24 cellular contexts compared by ENCODE assay signal in genomic region chr14:100150932-100151587, GRCh38. TPM values are rescaled to one million over a fixed set of nuclear protein-coding genes. Genes with fewer than 3 reads are reported as not detected.
DNase-seq lines count a peak whose midpoint lies in the region; ATAC-seq and TF ChIP-seq lines count a peak whose summit lies in the region.
"Had no signal": no experiment of that assay in that cellular context is flagged by ENCODE, and none has a peak within 500 bp of the region (broad histone marks: within the 10 kb centered on the region; RNA-seq: fewer than 3 reads in every experiment).

No MANE protein-coding gene starts in this region.

- H3K4me3 Mint-ChIP-seq in activated CD4-positive, alpha-beta T cell treated with anti-CD3 and anti-CD28 coated beads, Interleukin-2, amount 10 ng/mL, durations not matched to agents 24 days and 14 days: no peak overlapping the region
- H3K4me3 Mint-ChIP-seq in memory B cell (no peak overlapping the region), T-helper 17 cell (no peak overlapping the region)
- H3K4me3 Mint-ChIP-seq: endodermal cell; stimulated activated naive CD8-positive, alpha-beta T cell treated with anti-CD3 and anti-CD28 coated beads, Interleukin-15, Interleukin-2, amounts not matched to agents 100 ng/mL and 50 ng/mL, for 24 hours had no signal

- H3K4me1 Mint-ChIP-seq in activated CD4-positive, alpha-beta T cell treated with anti-CD3 and anti-CD28 coated beads, Interleukin-2, amount 10 ng/mL, durations not matched to agents 24 days and 14 days: peaks cover 3% of the 10 kb centered on the region
- peaks cover 34% of the 10 kb centered on the region for H3K4me1 Mint-ChIP-seq in memory B cell
- H3K4me1 Mint-ChIP-seq in T-helper 17 cell: peaks cover 22% of the 10 kb centered on the region

- CTCF ChIA-PET in mammary epithelial cell (lab: Charles Lee; ENCODE audit: low non-redundant PET): interaction anchor here (0.6 to 0.9 kb wide), 2 partner anchors 42 to 158 kb away, joined by 3 to 5 read pairs; no protein-coding TSS in a partner anchor

- H3K27me3 ChIP-seq in mammary epithelial cell (ENCODE audit: insufficient read depth, low read length): no peaks in the 10 kb centered on the region
- H3K27me3 ChIP-seq: hepatocyte, MG63, upper lobe of right lung had no signal

- peaks cover 21% of the 10 kb centered on the region for H3K4me1 ChIP-seq in mammary epithelial cell (ENCODE audit: insufficient read depth, low read length)

- peaks cover 19% of the 10 kb centered on the region for H3K9me3 ChIP-seq in mammary epithelial cell (replicated peaks; ENCODE audit: insufficient read depth, low read length)
- H3K9me3 ChIP-seq in T-helper 17 cell (ENCODE audit: control insufficient read depth, low read length, poor library complexity, severe bottlenecking): no peaks in the 10 kb centered on the region
- H3K9me3 ChIP-seq: MG63 had no signal

- no peak for ATAC-seq in memory B cell (ENCODE audit: low read depth)
- no peak for ATAC-seq in T-helper 17 cell
- ATAC-seq: GM12878, natural killer cell had no signal

- in situ Hi-C loops in mammary epithelial cell (cut with MboI; ENCODE audit: low sequenced_read_pairs in 2 of 2): no loop called here

- intact Hi-C loops in activated CD4-positive, alpha-beta T cell treated with anti-CD3 and anti-CD28 coated beads, Interleukin-2, amount 10 ng/mL, durations not matched to agents 24 days and 14 days (cut with micrococcal nuclease): no loop called here
- intact Hi-C loops in mammary epithelial cell (cut with micrococcal nuclease): loop anchor here (2.0 kb wide), 1 partner anchor 44 kb away; no protein-coding TSS in a partner anchor

- H3K4me3 ChIP-seq in mammary epithelial cell (replicated peaks in 1 of 3; ENCODE audit: insufficient read depth in 1 of 3, low read depth in 2 of 3, low read length in 3 of 3): no peak overlapping the region
- H3K4me3 ChIP-seq: BLaER1, GM12878, hepatocyte, lung, MG63, upper lobe of right lung had no signal

- peaks cover 1% of the 10 kb centered on the region for H3K36me3 Mint-ChIP-seq in activated CD4-positive, alpha-beta T cell treated with anti-CD3 and anti-CD28 coated beads, Interleukin-2, amount 10 ng/mL, durations not matched to agents 24 days and 14 days (ENCODE audit: low read depth)
- H3K36me3 Mint-ChIP-seq in memory B cell (peaks cover 8% of the 10 kb centered on the region), T-helper 17 cell (ENCODE audit: low read depth) (peaks cover 8% of the 10 kb centered on the region)
- H3K36me3 Mint-ChIP-seq: natural killer cell had no signal

- H3K79me2 ChIP-seq in mammary epithelial cell (ENCODE audit: insufficient read depth, low read length): no peaks in the 10 kb centered on the region
- H3K79me2 ChIP-seq: hepatocyte had no signal

- no peak overlapping the region for H2AFZ ChIP-seq in mammary epithelial cell (ENCODE audit: low read depth, low read length)
- H2AFZ ChIP-seq: hepatocyte had no signal

- dilution Hi-C loops in mammary epithelial cell (cut with HindIII; ENCODE audit: low sequenced_read_pairs): no loop called here

- H3K4me2 ChIP-seq in mammary epithelial cell (ENCODE audit: insufficient read depth, low read depth, low read length): peak overlapping the region; percentile 59
- H3K4me2 ChIP-seq: BLaER1, hepatocyte had no signal

- no peaks in the 10 kb centered on the region for H3K36me3 ChIP-seq in mammary epithelial cell (ENCODE audit: insufficient read depth, low read length)
- H3K36me3 ChIP-seq: BLaER1, MG63, upper lobe of right lung had no signal

- H4K20me1 ChIP-seq in mammary epithelial cell (ENCODE audit: insufficient read depth, low read length): no peaks in the 10 kb centered on the region
- H4K20me1 ChIP-seq: BLaER1 had no signal

- H3K9me3 Mint-ChIP-seq in activated CD4-positive, alpha-beta T cell treated with anti-CD3 and anti-CD28 coated beads, Interleukin-2, amount 10 ng/mL, durations not matched to agents 24 days and 14 days: peaks cover 4% of the 10 kb centered on the region
- peaks cover 5% of the 10 kb centered on the region for H3K9me3 Mint-ChIP-seq in memory B cell

- 57% methylated on average over 8 of the region's 12 CpGs for WGBS in mammary epithelial cell (ENCODE audit: low coverage, missing lambda C conversion rate)

- TF ChIP-seq CTCF in mammary epithelial cell (conservative IDR thresholded peaks at IDR 0.05 in 1 of 2, IDR thresholded peaks at IDR 0.05 in 1 of 2; ENCODE audit: extremely low read depth in 1 of 2, insufficient read depth in 1 of 2, low read depth in 1 of 2, low read length in 2 of 2): peak in 1 of 2 donors; percentile 18
- no peak for TF ChIP-seq CTCF in GM20000 (IDR thresholded peaks at IDR 0.05; ENCODE audit: extremely low read depth, missing control alignments)

- no peak overlapping the region for H3K27ac ChIP-seq in mammary epithelial cell (ENCODE audit: insufficient read depth, low read depth, low read length)
- H3K27ac ChIP-seq: BLaER1, hepatocyte, upper lobe of right lung had no signal

- no peaks in the 10 kb centered on the region for H3K27me3 Mint-ChIP-seq in activated CD4-positive, alpha-beta T cell treated with anti-CD3 and anti-CD28 coated beads, Interleukin-2, amount 10 ng/mL, durations not matched to agents 24 days and 14 days
- H3K27me3 Mint-ChIP-seq in memory B cell: no peaks in the 10 kb centered on the region
- H3K27me3 Mint-ChIP-seq in T-helper 17 cell: peaks cover 2% of the 10 kb centered on the region
- H3K27me3 Mint-ChIP-seq: stimulated activated naive CD8-positive, alpha-beta T cell treated with anti-CD3 and anti-CD28 coated beads, Interleukin-15, Interleukin-2, amounts not matched to agents 100 ng/mL and 50 ng/mL, for 24 hours had no signal

- no peak overlapping the region for H3K9ac ChIP-seq in mammary epithelial cell (ENCODE audit: insufficient read depth, low read length)
- H3K9ac ChIP-seq: BLaER1 had no signal

- BruUV-seq in mammary epithelial cell (replicated peaks; lab: Mats Ljungman, UMichigan): no TSS peak

- H3K27ac Mint-ChIP-seq in activated CD4-positive, alpha-beta T cell treated with anti-CD3 and anti-CD28 coated beads, Interleukin-2, amount 10 ng/mL, durations not matched to agents 24 days and 14 days: peak overlapping the region; percentile 41
- H3K27ac Mint-ChIP-seq in memory B cell: peak overlapping the region; percentile 57
- no peak overlapping the region for H3K27ac Mint-ChIP-seq in T-helper 17 cell
- H3K27ac Mint-ChIP-seq: endodermal cell; natural killer cell; stimulated activated naive CD8-positive, alpha-beta T cell treated with anti-CD3 and anti-CD28 coated beads, Interleukin-15, Interleukin-2, amounts not matched to agents 100 ng/mL and 50 ng/mL, for 24 hours had no signal

- no peak for DNase-seq in activated CD4-positive, alpha-beta T cell treated with anti-CD3 and anti-CD28 coated beads, Interleukin-2, amount 10 ng/mL, durations not matched to agents 24 days and 14 days
- no peak for DNase-seq in activated CD4-positive, alpha-beta T cell treated with anti-CD3 and anti-CD28 coated beads for 1 hour
- peak; percentile 25 for DNase-seq in mammary epithelial cell
- no peak for DNase-seq in memory B cell (ENCODE audit: low spot score in 2 of 2)
- peak; percentile 24 for DNase-seq in superior temporal gyrus (ENCODE audit: extremely low spot score)
- DNase-seq in H4 (ENCODE audit: low spot score): no peak
- no peak for DNase-seq in GM20000 (ENCODE audit: low spot score)
- DNase-seq in T-helper 17 cell: no peak
- DNase-seq: activated CD4-positive, alpha-beta T cell treated with anti-CD3 and anti-CD28 coated beads, Interleukin-2, amount 50 U/mL, for 4 hours; activated T-cell treated with anti-CD3 and anti-CD28 coated beads for 4 hours; endodermal cell; GOT3; IMR-90; MG63; natural killer cell; NCI-H146; NCI-H2227 treated with DMSO at 0.1 percent for 48 hours; stimulated activated CD4-positive, alpha-beta T cell treated with anti-CD3 and anti-CD28 coated beads, Interleukin-1b, Interleukin-23, amount 100 ng/mL, for 48 hours; upper lobe of right lung had no signal

RNA-seq across cellular contexts. Expression of gene DEGS2, which starts 8.4 kb away (rescaled TPM):
- 0.09 and 0.35 TPM in 2 replicates for total RNA-seq in activated CD4-positive, alpha-beta T cell treated with anti-CD3 and anti-CD28 coated beads, Interleukin-2, amount 10 ng/mL, durations not matched to agents 24 days and 14 days
- total RNA-seq in mammary epithelial cell: under 1 TPM; 0.17 to 0.87 TPM
- 0.36 TPM for polyA plus RNA-seq in mammary epithelial cell
- polyA minus RNA-seq in mammary epithelial cell: not detected
- 0.02 and 0.27 TPM in 2 replicates for total RNA-seq in H4 (2014; rRNA removed; shearing (Covaris generic))
- total RNA-seq in T-helper 17 cell: under 1 TPM in 1 of 2 donors, not detected in 1; 0.30 TPM
- total RNA-seq: IMR-90 had no signal
- polyA plus RNA-seq: IMR-90 had no signal

Comparison
In these comparisons a context has a peak if more than half of its experiments do, and no peak if none do; other contexts are left out.
1. DNase-seq: peak in mammary epithelial cell (single experiment) and superior temporal gyrus (single experiment); none in activated CD4-positive, alpha-beta T cell treated with anti-CD3 and anti-CD28 coated beads, Interleukin-2, amount 10 ng/mL, durations not matched to agents 24 days and 14 days (single experiment), activated CD4-positive, alpha-beta T cell treated with anti-CD3 and anti-CD28 coated beads for 1 hour (single experiment), memory B cell (0 of 2), H4 (single experiment), GM20000 (single experiment) and T-helper 17 cell (0 of 3).